Comparison of ENCODE assay signal across 9 cellular contexts in the genomic region with DNA sequence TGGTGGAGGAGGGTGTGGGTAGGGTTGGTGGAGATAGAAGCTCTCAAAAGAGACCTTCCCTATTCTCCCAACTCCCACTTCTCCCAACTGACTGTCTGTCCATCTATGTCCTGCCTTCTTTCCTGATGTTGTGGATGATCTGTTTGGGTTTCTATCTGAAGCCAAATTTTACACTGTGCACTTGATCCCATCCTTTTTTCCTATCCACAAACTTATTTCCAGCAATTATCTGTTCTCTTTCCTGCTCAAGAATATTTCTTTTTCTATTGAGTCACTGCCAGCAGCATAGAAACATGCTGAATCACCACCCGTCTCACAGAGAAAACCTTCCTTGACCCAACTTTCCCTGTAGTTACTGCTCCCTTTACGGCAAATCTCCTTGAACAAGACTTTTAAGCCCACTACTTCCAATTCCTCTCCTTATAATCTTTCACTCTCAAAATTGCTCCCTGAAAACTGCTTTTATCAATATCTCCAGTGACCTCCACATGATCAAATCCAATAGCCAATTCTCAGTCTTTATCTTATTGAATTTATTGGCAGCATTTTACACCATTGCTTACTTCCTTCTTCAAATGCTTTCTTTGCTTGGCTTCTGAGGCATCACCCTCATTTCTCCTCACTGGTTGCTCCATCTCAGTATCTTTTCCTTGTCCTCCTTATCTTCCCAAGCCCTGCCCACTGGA.
DNase-seq lines count a peak whose midpoint lies in the region; ATAC-seq, FAIRE-seq and TF ChIP-seq lines count a peak whose summit lies in the region.
"Had no signal": no experiment of that assay in that cellular context is flagged by ENCODE, and none has a peak within 500 bp of the region (broad histone marks: within the 10 kb centered on the region; RNA-seq: fewer than 3 reads in every experiment).

No MANE protein-coding gene starts in this region.

- H3K4me1 ChIP-seq in left ventricle myocardium inferior = no peaks in the 10 kb centered on the region
- H3K4me1 ChIP-seq in astrocyte (ENCODE audit: insufficient read depth, low read length) = peaks cover 36% of the 10 kb centered on the region

- H3K27ac ChIP-seq in left ventricle myocardium inferior (replicated peaks) (peak overlapping the region; percentile 38), astrocyte (ENCODE audit: low read depth, low read length) (peak overlapping the region; percentile 100)

- no peak overlapping the region for H3K4me3 Mint-ChIP-seq in astrocyte (ENCODE audit: unreplicated experiment)

- H3K4me1 Mint-ChIP-seq in astrocyte (ENCODE audit: low read depth, unreplicated experiment) = peaks cover 34% of the 10 kb centered on the region

- DNase-seq in left ventricle myocardium inferior (no peak), cardiac septum (ENCODE audit: low spot score) (no peak), astrocyte (ENCODE audit: low read depth) (peak; percentile 91), hepatic stellate cell (ENCODE audit: low spot score) (peak; percentile 57), SHP77 (lab: John Stamatoyannopoulos, UW) (no peak), T-helper 2 cell (no peak), cerebellar cortex (ENCODE audit: low spot score) (no peak)
- DNase-seq: NCI-H1694 had no signal

- peak overlapping the region; percentile 5 for H2AFZ ChIP-seq in astrocyte (ENCODE audit: low read depth, low read length)

- TF ChIP-seq CTCF in left ventricle myocardium inferior (IDR thresholded peaks at IDR 0.05; ENCODE audit: borderline replicate concordance) (no peak), astrocyte (IDR thresholded peaks at IDR 0.05; ENCODE audit: insufficient read depth, low read depth, low read length) (no peak)

- H3K27me3 Mint-ChIP-seq in astrocyte (ENCODE audit: low read depth, unreplicated experiment) = no peaks in the 10 kb centered on the region

- peak; percentile 88 for FAIRE-seq in astrocyte (lab: Jason Lieb, UNC)

- ATAC-seq in HG03521 (IDR thresholded peaks at IDR 0.05; ENCODE audit: unreplicated experiment) = no peak

- H3K4me3 ChIP-seq in left ventricle myocardium inferior (no peak overlapping the region), astrocyte (ENCODE audit: insufficient read depth, low read depth, low read length) (peak overlapping the region; percentile 58)

- H4K20me1 ChIP-seq in astrocyte (ENCODE audit: insufficient read depth, low read length) = no peaks in the 10 kb centered on the region

- H3K27me3 ChIP-seq in left ventricle myocardium inferior (ENCODE audit: low read depth) = peaks cover 5% of the 10 kb centered on the region
- no peaks in the 10 kb centered on the region for H3K27me3 ChIP-seq in astrocyte (ENCODE audit: insufficient read depth, low read length)

- peak overlapping the region; percentile 89 for H3K9ac ChIP-seq in astrocyte (ENCODE audit: low read length)

- H3K36me3 Mint-ChIP-seq in astrocyte (ENCODE audit: low read depth, unreplicated experiment) = no peaks in the 10 kb centered on the region

- no peaks in the 10 kb centered on the region for H3K79me2 ChIP-seq in astrocyte (ENCODE audit: insufficient read depth, low read length)

- H3K36me3 ChIP-seq in left ventricle myocardium inferior = no peaks in the 10 kb centered on the region
- H3K36me3 ChIP-seq in astrocyte (ENCODE audit: insufficient read depth, low read length) = no peaks in the 10 kb centered on the region

- H3K4me2 ChIP-seq in astrocyte (ENCODE audit: low read length) = peak overlapping the region; percentile 89

- no peaks in the 10 kb centered on the region for H3K9me3 ChIP-seq in left ventricle myocardium inferior (replicated peaks)
- H3K9me3 ChIP-seq in astrocyte (ENCODE audit: insufficient read depth, low read depth, low read length) = no peaks in the 10 kb centered on the region

- no peak overlapping the region for H3K27ac Mint-ChIP-seq in astrocyte (ENCODE audit: unreplicated experiment)

- H3K9me3 Mint-ChIP-seq in astrocyte (ENCODE audit: unreplicated experiment) = no peaks in the 10 kb centered on the region

- intact Hi-C loops in left ventricle myocardium inferior (cut with micrococcal nuclease) = no loop called here
- intact Hi-C loops in cardiac septum (cut with DNase I) = no loop called here

Comparison
In these comparisons a context has a peak if more than half of its experiments do, and no peak if none do; other contexts are left out.
1. DNase-seq: peak in astrocyte (single experiment) and hepatic stellate cell (single experiment); none in left ventricle myocardium inferior (single experiment), cardiac septum (single experiment), SHP77 (0 of 2), T-helper 2 cell (0 of 5) and cerebellar cortex (single experiment).